Comparison of ENCODE assay signal across 8 cellular contexts in the genomic region with DNA sequence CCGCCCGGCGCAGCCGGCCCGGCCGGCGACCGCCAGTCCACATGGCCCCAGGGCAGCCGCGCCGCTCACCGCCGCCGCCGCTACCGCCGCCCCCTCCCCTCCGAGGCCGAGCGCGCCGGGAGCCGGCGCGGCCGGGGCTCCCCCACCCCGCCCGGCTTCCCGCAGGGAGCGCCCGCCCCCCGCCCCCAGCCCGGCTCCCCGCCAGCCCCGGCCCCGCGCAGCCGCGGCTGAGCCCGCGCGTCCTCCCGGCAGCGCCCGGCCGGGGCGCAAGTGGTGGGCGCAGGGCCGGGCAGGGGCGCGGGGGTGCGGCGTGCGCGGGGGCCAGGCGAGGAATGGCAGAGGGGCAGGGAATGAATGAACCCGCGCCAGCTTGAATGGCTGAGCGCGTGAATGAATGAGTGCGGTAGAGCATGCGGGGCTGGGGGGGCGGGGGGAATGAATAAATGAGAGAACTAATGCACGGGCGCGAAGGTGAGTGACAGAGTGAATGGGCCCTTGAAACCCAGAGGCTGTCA.
DNase-seq lines count a peak whose midpoint lies in the region; ATAC-seq, FAIRE-seq and TF ChIP-seq lines count a peak whose summit lies in the region.

A gene with protein sequence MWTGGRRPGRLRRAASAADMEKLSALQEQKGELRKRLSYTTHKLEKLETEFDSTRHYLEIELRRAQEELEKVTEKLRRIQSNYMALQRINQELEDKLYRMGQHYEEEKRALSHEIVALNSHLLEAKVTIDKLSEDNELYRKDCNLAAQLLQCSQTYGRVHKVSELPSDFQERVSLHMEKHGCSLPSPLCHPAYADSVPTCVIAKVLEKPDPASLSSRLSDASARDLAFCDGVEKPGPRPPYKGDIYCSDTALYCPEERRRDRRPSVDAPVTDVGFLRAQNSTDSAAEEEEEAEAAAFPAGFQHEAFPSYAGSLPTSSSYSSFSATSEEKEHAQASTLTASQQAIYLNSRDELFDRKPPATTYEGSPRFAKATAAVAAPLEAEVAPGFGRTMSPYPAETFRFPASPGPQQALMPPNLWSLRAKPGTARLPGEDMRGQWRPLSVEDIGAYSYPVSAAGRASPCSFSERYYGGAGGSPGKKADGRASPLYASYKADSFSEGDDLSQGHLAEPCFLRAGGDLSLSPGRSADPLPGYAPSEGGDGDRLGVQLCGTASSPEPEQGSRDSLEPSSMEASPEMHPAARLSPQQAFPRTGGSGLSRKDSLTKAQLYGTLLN (minus strand): TSS at position 170 of the 515 bp plus-strand sequence. CDS start 127 bp downstream, at position 43.

- peaks cover 5 to 6% of the 10 kb centered on the region in 2 donors for H3K4me1 ChIP-seq in mucosa of rectum (ENCODE audit: control insufficient read depth in 2 of 2, insufficient read depth in 2 of 2, low read length in 2 of 2)

- no peak within 1 kb of the TSS for H3K27ac ChIP-seq in mucosa of rectum (ENCODE audit: low read depth in 2 of 2, low read length in 2 of 2)

- no peaks in the 10 kb centered on the region for H3K36me3 Mint-ChIP-seq in stimulated activated naive CD8-positive, alpha-beta T cell treated with anti-CD3 and anti-CD28 coated beads, Interleukin-15, Interleukin-2, amounts not matched to agents 100 ng/mL and 50 ng/mL, for 24 hours (ENCODE audit: low read depth)

- TF ChIP-seq CTCF in choroid plexus epithelial cell (conservative IDR thresholded peaks at IDR 0.05; ENCODE audit: low read depth, low read length) (no peak), D721Med (IDR thresholded peaks at IDR 0.05; ENCODE audit: insufficient read depth, missing control alignments) (no peak)

- peak within 1 kb of the TSS; percentile 76 for H3K4me3 Mint-ChIP-seq in stimulated activated naive CD8-positive, alpha-beta T cell treated with anti-CD3 and anti-CD28 coated beads, Interleukin-15, Interleukin-2, amounts not matched to agents 100 ng/mL and 50 ng/mL, for 24 hours

- no peak for FAIRE-seq in HTR-8/SVneo (lab: Jason Lieb, UNC)
- FAIRE-seq in D721Med (lab: Jason Lieb, UNC) = no peak

- no peaks in the 10 kb centered on the region for H3K4me1 Mint-ChIP-seq in stimulated activated naive CD8-positive, alpha-beta T cell treated with anti-CD3 and anti-CD28 coated beads, Interleukin-15, Interleukin-2, amounts not matched to agents 100 ng/mL and 50 ng/mL, for 24 hours (ENCODE audit: low read depth)

- H3K9me3 Mint-ChIP-seq in stimulated activated naive CD8-positive, alpha-beta T cell treated with anti-CD3 and anti-CD28 coated beads, Interleukin-15, Interleukin-2, amounts not matched to agents 100 ng/mL and 50 ng/mL, for 24 hours = no peaks in the 10 kb centered on the region

- DNase-seq in stimulated activated naive CD8-positive, alpha-beta T cell treated with anti-CD3 and anti-CD28 coated beads, Interleukin-15, Interleukin-2, amounts not matched to agents 100 U/mL and 50 U/mL, for 24 hours = no peak
- no peak for DNase-seq in choroid plexus epithelial cell (ENCODE audit: low read depth)
- no peak for DNase-seq in HTR-8/SVneo (ENCODE audit: insufficient read length, low spot score)
- DNase-seq in D721Med (ENCODE audit: insufficient read length, low spot score) = no peak

- peak within 1 kb of the TSS in 1 of 2 donors; percentile 53 for H3K9ac ChIP-seq in mucosa of rectum (ENCODE audit: low read depth in 1 of 2, low read length in 2 of 2)

- H3K27me3 ChIP-seq in mucosa of rectum (ENCODE audit: control insufficient read depth in 2 of 2, insufficient read depth in 2 of 2, low read length in 2 of 2) = peaks cover 8 to 9% of the 10 kb centered on the region in 2 donors

- no peaks in the 10 kb centered on the region for H3K36me3 ChIP-seq in mucosa of rectum (ENCODE audit: control insufficient read depth in 2 of 2, insufficient read depth in 2 of 2, low read length in 2 of 2)

- ATAC-seq in stimulated activated naive CD8-positive, alpha-beta T cell treated with anti-CD3 and anti-CD28 coated beads, Interleukin-15, Interleukin-2, amounts not matched to agents 100 U/mL and 50 U/mL, for 24 hours = no peak
- no peak for ATAC-seq in GM21447 (IDR thresholded peaks at IDR 0.05; ENCODE audit: unreplicated experiment)
- no peak for ATAC-seq in HG03521 (IDR thresholded peaks at IDR 0.05; ENCODE audit: unreplicated experiment)

- no peaks in the 10 kb centered on the region for H3K9me3 ChIP-seq in mucosa of rectum (ENCODE audit: control insufficient read depth in 2 of 2, low read length in 2 of 2)

- peaks cover 31% of the 10 kb centered on the region for H3K27me3 Mint-ChIP-seq in stimulated activated naive CD8-positive, alpha-beta T cell treated with anti-CD3 and anti-CD28 coated beads, Interleukin-15, Interleukin-2, amounts not matched to agents 100 ng/mL and 50 ng/mL, for 24 hours

- H3K4me3 ChIP-seq in choroid plexus epithelial cell (ENCODE audit: low read depth, low read length) = peak within 1 kb of the TSS; percentile 49
- peak within 1 kb of the TSS; percentile 56 to 60 for H3K4me3 ChIP-seq in mucosa of rectum (ENCODE audit: low read length in 2 of 2)

- no peak within 1 kb of the TSS for H3K27ac Mint-ChIP-seq in stimulated activated naive CD8-positive, alpha-beta T cell treated with anti-CD3 and anti-CD28 coated beads, Interleukin-15, Interleukin-2, amounts not matched to agents 100 ng/mL and 50 ng/mL, for 24 hours
